ENCODE assay signal across 14 cellular contexts in genomic region chrX:103453655-103454054, GRCh38.
A peak's percentile ranks its signal among the peaks of the same experiment; 100 is the strongest.
DNase-seq lines count a peak whose midpoint lies in the region; ATAC-seq, FAIRE-seq and TF ChIP-seq lines count a peak whose summit lies in the region.
"Had no signal": no experiment of that assay in that cellular context is flagged by ENCODE, and none has a peak within 500 bp of the region (broad histone marks: within the 10 kb centered on the region; RNA-seq: fewer than 3 reads in every experiment).

No MANE protein-coding gene starts in this region.

- no peaks in the 10 kb centered on the region for H3K36me3 ChIP-seq in MG63
- H3K36me3 ChIP-seq in bronchial epithelial cell (ENCODE audit: control insufficient read depth, insufficient read depth, low read length): no peaks in the 10 kb centered on the region
- peaks cover 0 to 3% of the 10 kb centered on the region in 2 experiments for H3K36me3 ChIP-seq in mesenchymal stem cell (ENCODE audit: control insufficient read depth in 1 of 2, insufficient read depth in 2 of 2, low read depth in 1 of 2, low read length in 2 of 2)
- H3K36me3 ChIP-seq: ovary had no signal

- H2BK5ac ChIP-seq in mesenchymal stem cell (ENCODE audit: low read depth, low read length, poor library complexity, severe bottlenecking): no peak overlapping the region

- no peak overlapping the region for H4K8ac ChIP-seq in mesenchymal stem cell (ENCODE audit: low read length)

- H3K79me1 ChIP-seq in mesenchymal stem cell (replicated peaks; ENCODE audit: low read length, poor library complexity, severe bottlenecking): no peaks in the 10 kb centered on the region

- no peak overlapping the region for H2BK15ac ChIP-seq in mesenchymal stem cell (ENCODE audit: low read depth, poor library complexity, severe bottlenecking)

- H3K4me2 ChIP-seq in mesenchymal stem cell (ENCODE audit: low read length, poor library complexity, severe bottlenecking): no peak overlapping the region

- no peaks in the 10 kb centered on the region for H3K4me1 ChIP-seq in mesenchymal stem cell (ENCODE audit: control insufficient read depth, insufficient read depth, low read depth, low read length)

- no peak overlapping the region for H3K4ac ChIP-seq in mesenchymal stem cell (ENCODE audit: low read depth in 1 of 2, low read length in 2 of 2)

- no peak overlapping the region for H3K14ac ChIP-seq in mesenchymal stem cell (ENCODE audit: low read length in 2 of 2)

- H3K4me3 ChIP-seq in MG63 (no peak overlapping the region), bronchial epithelial cell (ENCODE audit: low read depth, low read length) (no peak overlapping the region), mesenchymal stem cell (ENCODE audit: insufficient read depth in 1 of 2, low read depth in 1 of 2, low read length in 2 of 2) (no peak overlapping the region)
- H3K4me3 ChIP-seq: ovary had no signal

- peak overlapping the region; percentile 85 for H3K9ac ChIP-seq in mesenchymal stem cell (ENCODE audit: low read length)

- H3K27me3 ChIP-seq in MG63 (no peaks in the 10 kb centered on the region), bronchial epithelial cell (ENCODE audit: control insufficient read depth, insufficient read depth, low read length) (no peaks in the 10 kb centered on the region), mesenchymal stem cell (ENCODE audit: control insufficient read depth in 1 of 2, insufficient read depth in 1 of 2, low read length in 2 of 2) (no peaks in the 10 kb centered on the region)
- H3K27me3 ChIP-seq: ovary had no signal

- H3K18ac ChIP-seq in mesenchymal stem cell (ENCODE audit: low read depth in 1 of 2, low read length in 2 of 2): no peak overlapping the region

- H2BK120ac ChIP-seq in mesenchymal stem cell (ENCODE audit: low read depth, low read length): no peak overlapping the region

- no peak overlapping the region for H4K91ac ChIP-seq in mesenchymal stem cell (ENCODE audit: low read length)

- H3K27ac ChIP-seq in mesenchymal stem cell (ENCODE audit: low read length, poor library complexity, severe bottlenecking): no peak overlapping the region
- H3K27ac ChIP-seq: ovary had no signal

- no peak overlapping the region for H3K23ac ChIP-seq in mesenchymal stem cell (ENCODE audit: low read length in 2 of 2)

- ATAC-seq in GM18502 (IDR thresholded peaks at IDR 0.05; ENCODE audit: poor library complexity, unreplicated experiment): no peak
- ATAC-seq: HCT116, left ventricle myocardium superior had no signal

- TF ChIP-seq CTCF in bronchial epithelial cell (IDR thresholded peaks at IDR 0.05; ENCODE audit: insufficient read depth, low read length, severe bottlenecking): no peak

- no peak for FAIRE-seq in bronchial epithelial cell (lab: Jason Lieb, UNC)
- FAIRE-seq: TTC549 had no signal

- no peak overlapping the region for H2AK5ac ChIP-seq in mesenchymal stem cell (ENCODE audit: low read length, severe bottlenecking)

- H2AFZ ChIP-seq in mesenchymal stem cell (ENCODE audit: low read depth, low read length): no peak overlapping the region

- no peaks in the 10 kb centered on the region for H3K9me3 ChIP-seq in MG63
- peaks cover 10% of the 10 kb centered on the region for H3K9me3 ChIP-seq in mesenchymal stem cell (ENCODE audit: control insufficient read depth, low read length)
- H3K9me3 ChIP-seq: ovary had no signal

- DNase-seq in DMS53 (lab: John Stamatoyannopoulos, UW) (peak; percentile 73), MG63 (peak; percentile 64), bronchial epithelial cell (ENCODE audit: low read depth) (peak; percentile 96), mesenchymal stem cell (peak; percentile 93), activated gamma-delta T cell treated with Interleukin-2 at 50 U/mL for 16 hours (no peak), UCSD-AML1 (lab: John Stamatoyannopoulos, UW; ENCODE audit: unreplicated experiment) (no peak)
- no peak for DNase-seq in stimulated activated CD4-positive, alpha-beta T cell treated with anti-CD3 and anti-CD28 coated beads, Interleukin-1b, Interleukin-23, amount 100 ng/mL, for 48 hours
- DNase-seq: anterior cingulate cortex, left ventricle myocardium superior, MV-4-11, ovary had no signal

- WGBS in mesenchymal stem cell: 42% methylated on average over 2 of the region's 2 CpGs

- no peak overlapping the region for H2BK12ac ChIP-seq in mesenchymal stem cell (ENCODE audit: low read length in 2 of 2)

Comparison
In these comparisons a context has a peak if more than half of its experiments do, and no peak if none do; other contexts are left out.
1. DNase-seq: peak in DMS53 (single experiment), MG63 (single experiment), bronchial epithelial cell (single experiment) and mesenchymal stem cell (single experiment); none in activated gamma-delta T cell treated with Interleukin-2 at 50 U/mL for 16 hours (single experiment), stimulated activated CD4-positive, alpha-beta T cell treated with anti-CD3 and anti-CD28 coated beads, Interleukin-1b, Interleukin-23, amount 100 ng/mL, for 48 hours (single experiment) and UCSD-AML1 (single experiment).